Comparison of ENCODE assay signal across 7 cellular contexts in genomic region chr20:62808211-62808865, GRCh38. TPM values are rescaled to one million over a fixed set of nuclear protein-coding genes. Genes with fewer than 3 reads are reported as not detected.
A peak's percentile ranks its signal among the peaks of the same experiment; 100 is the strongest.
DNase-seq lines count a peak whose midpoint lies in the region; ATAC-seq, FAIRE-seq and TF ChIP-seq lines count a peak whose summit lies in the region.

No MANE protein-coding gene starts in this region.

- TF ChIP-seq CTCF in GM12874 (IDR thresholded peaks at IDR 0.05; ENCODE audit: insufficient read depth, low read depth, low read length) (peak; percentile 91), HepG2 (CRISPR knock-in tag; IDR thresholded peaks at IDR 0.05) (peak; percentile 95)

- no peaks in the 10 kb centered on the region for H3K9me3 Mint-ChIP-seq in central memory CD8-positive, alpha-beta T cell

- peaks cover 45 to 62% of the 10 kb centered on the region in 2 experiments for H3K36me3 ChIP-seq in HepG2 (replicated peaks in 1 of 2; ENCODE audit: control insufficient read depth in 1 of 2, insufficient read depth in 2 of 2, low read length in 2 of 2)

- peak; percentile 48 for FAIRE-seq in HepG2 (lab: Jason Lieb, UNC)

- 74% methylated on average over 16 of the region's 21 CpGs for WGBS in HepG2 (ENCODE audit: low lambda C conversion rate)

- in situ Hi-C loops in HepG2 (cut with HindIII; ENCODE audit: extremely low pct_ligation_motif_present, low pct_unique_long_range_greater_than_20kb), result no loop called here

- H3K27ac Mint-ChIP-seq in central memory CD8-positive, alpha-beta T cell (ENCODE audit: low read depth), result peak overlapping the region; percentile 44

- DNase-seq in NCI-H1694 treated with DMSO at 0.1 percent for 48 hours (lab: John Stamatoyannopoulos, UW), result peak; percentile 22
- peak; percentile 62 for DNase-seq in activated CD4-positive, alpha-beta T cell treated with anti-CD3 and anti-CD28 coated beads for 1 hour
- DNase-seq in central memory CD8-positive, alpha-beta T cell (ENCODE audit: low spot score in 2 of 2), result peak; percentile 69 to 74
- DNase-seq in HepG2 (ENCODE audit: low spot score), result peak; percentile 66
- DNase-seq in stimulated activated CD8-positive, alpha-beta memory T cell treated with anti-CD3 and anti-CD28 coated beads, Interleukin-15, amount 100 ng/mL, for 24 hours (ENCODE audit: low read depth), result peak; percentile 58
- no peak for DNase-seq in cortex of kidney (lab: John Stamatoyannopoulos, UW)

- H3K27me3 ChIP-seq in HepG2 (ENCODE audit: control insufficient read depth in 1 of 2, insufficient read depth in 2 of 2, low read length in 2 of 2), result no peaks in the 10 kb centered on the region

- H3K4me3 ChIP-seq in HepG2 (replicated peaks in 1 of 3; ENCODE audit: insufficient read depth in 1 of 3, low read depth in 2 of 3, low read length in 3 of 3), result no peak overlapping the region

- peaks cover 41% of the 10 kb centered on the region for H3K36me3 Mint-ChIP-seq in central memory CD8-positive, alpha-beta T cell (ENCODE audit: insufficient read depth)

- POLR2A ChIA-PET in HepG2 (lab: Yijun Ruan, JAX), result interaction anchor here (0.9 to 6.6 kb wide), 4 partner anchors 10 to 29 kb away, joined by 3 to 110 read pairs (median 10); partner anchors contain the start of gene MRGBP

- TF ChIP-seq EP300 in HepG2 (IDR thresholded peaks at IDR 0.05; ENCODE audit: low read depth in 2 of 2, low read length in 2 of 2), result no peak
- TF ChIP-seq EP300 in HepG2 (CRISPR knock-in tag; IDR thresholded peaks at IDR 0.05; ENCODE audit: borderline replicate concordance), result no peak

- TF ChIP-seq RAD21 in HepG2 (CRISPR knock-in tag; IDR thresholded peaks at IDR 0.05), result peak; percentile 91

- no peak overlapping the region for H3K27ac ChIP-seq in HepG2 (ENCODE audit: extremely low read length, insufficient read depth, low read length)

- peaks cover 24% of the 10 kb centered on the region for H3K79me2 ChIP-seq in HepG2 (ENCODE audit: insufficient read depth, low read length)

- H3K4me2 ChIP-seq in HepG2 (ENCODE audit: low read depth, low read length), result no peak overlapping the region

- H4K20me1 ChIP-seq in HepG2 (ENCODE audit: insufficient read depth, low read length), result peaks cover 15% of the 10 kb centered on the region; the same call in 1 of the 2 replicates

- intact Hi-C loops in HepG2 (cut with micrococcal nuclease; ENCODE audit: unreplicated experiment), result loop anchor here (5.0 kb wide), 1 partner anchor 186 kb away; no protein-coding TSS in a partner anchor

- BruUV-seq in HepG2 (replicated peaks; lab: Mats Ljungman, UMichigan), result no TSS peak

- no peak for ATAC-seq in central memory CD8-positive, alpha-beta T cell (replicated peaks; ENCODE audit: extremely low read depth, poor library complexity, severe bottlenecking)
- peak; percentile 18 for ATAC-seq in HepG2

- CTCF ChIA-PET in HepG2 (lab: Yijun Ruan, JAX; ENCODE audit: low intra/inter-chr PET ratio, low total read pairs), result interaction anchor here (0.7 to 2.1 kb wide), 7 partner anchors 8 to 184 kb away, joined by 3 to 25 read pairs (median 5); no protein-coding TSS in a partner anchor

- peaks cover 31% of the 10 kb centered on the region for H3K4me1 Mint-ChIP-seq in central memory CD8-positive, alpha-beta T cell

- H3K9me3 ChIP-seq in HepG2 (ENCODE audit: low read length), result no peaks in the 10 kb centered on the region

- TF ChIP-seq POLR2A in HepG2 (IDR thresholded peaks at IDR 0.05; ENCODE audit: insufficient read depth in 1 of 2, low read depth in 2 of 2, low read length in 2 of 2), result no peak; a peak in 3 of 4 replicates

- H3K27me3 Mint-ChIP-seq in central memory CD8-positive, alpha-beta T cell, result no peaks in the 10 kb centered on the region

- H3K4me3 Mint-ChIP-seq in central memory CD8-positive, alpha-beta T cell, result peak overlapping the region; percentile 48

- H2AFZ ChIP-seq in HepG2 (ENCODE audit: low read length), result no peak overlapping the region

- H3K9ac ChIP-seq in HepG2 (ENCODE audit: insufficient read depth, low read depth, low read length), result no peak overlapping the region

- peaks cover 38% of the 10 kb centered on the region for H3K4me1 ChIP-seq in HepG2 (ENCODE audit: insufficient read depth, low read length)

RNA-seq across cellular contexts. Expression of gene OGFR, which starts 3.7 kb away (rescaled TPM):
- 68.3 and 81.8 TPM in 2 replicates for total RNA-seq in HepG2 (2016; rRNA removed; fragmentation: Illumina TruSeq; extraction: Trizol)
- 6.3 and 8.7 TPM in 2 replicates for total RNA-seq in HepG2 (2016; cell fraction: cytosol; rRNA removed; fragmentation: Illumina TruSeq; extraction: Trizol; ENCODE audit: low read depth)
- total RNA-seq in HepG2 (2016; cell fraction: insoluble cytoplasmic fraction; rRNA removed; fragmentation: Illumina TruSeq; extraction: Trizol), result 58.8 and 84.2 TPM in 2 replicates
- total RNA-seq in HepG2 (2016; cell fraction: membrane; rRNA removed; fragmentation: Illumina TruSeq; extraction: Trizol), result 20.8 and 24.4 TPM in 2 replicates
- total RNA-seq in HepG2 (2016; cell fraction: nucleus; rRNA removed; fragmentation: Illumina TruSeq; extraction: Trizol), result 33.8 and 41.3 TPM in 2 replicates
- polyA plus RNA-seq in HepG2 (2011; rRNA removed), result 47.7 and 62.2 TPM in 2 replicates
- polyA plus RNA-seq in HepG2 (2011; cell fraction: cytosol; rRNA removed), result 58.6 and 82.5 TPM in 2 replicates
- 105 and 121 TPM in 2 replicates for polyA plus RNA-seq in HepG2 (2011; cell fraction: nucleus; rRNA removed)
- 34.0 and 38.1 TPM in 2 replicates for polyA plus RNA-seq in HepG2 (2012)
- 4.2 and 4.7 TPM in 2 replicates for polyA plus RNA-seq in HepG2 (2016; cell fraction: cytosol; fragmentation: Illumina TruSeq; extraction: Trizol; ENCODE audit: low read depth)
- polyA plus RNA-seq in HepG2 (2016; cell fraction: insoluble cytoplasmic fraction; fragmentation: Illumina TruSeq; extraction: Trizol; ENCODE audit: low read depth), result 68.1 and 77.5 TPM in 2 replicates
- 11.5 and 14.2 TPM in 2 replicates for polyA plus RNA-seq in HepG2 (2016; cell fraction: membrane; fragmentation: Illumina TruSeq; extraction: Trizol; ENCODE audit: low read depth)
- 103 and 104 TPM in 2 replicates for polyA plus RNA-seq in HepG2 (2016; cell fraction: nucleus; fragmentation: Illumina TruSeq; extraction: Trizol; ENCODE audit: insufficient read depth, low read depth)
- polyA minus RNA-seq in HepG2 (2011; rRNA and poly(A)+ RNA removed; ENCODE audit: low replicate concordance), result 38.5 and 45.1 TPM in 2 replicates
- 39.4 and 42.5 TPM in 2 replicates for polyA minus RNA-seq in HepG2 (2011; cell fraction: cytosol; rRNA and poly(A)+ RNA removed)
- polyA minus RNA-seq in HepG2 (2011; cell fraction: nucleus; rRNA and poly(A)+ RNA removed), result 15.1 and 20.0 TPM in 2 replicates

RNA-seq across cellular contexts. Expression of gene COL9A3, which starts 8.5 kb away (rescaled TPM):
- 53.3 and 204 TPM in 2 replicates for total RNA-seq in HepG2 (2016; rRNA removed; fragmentation: Illumina TruSeq; extraction: Trizol)
- total RNA-seq in HepG2 (2016; cell fraction: cytosol; rRNA removed; fragmentation: Illumina TruSeq; extraction: Trizol; ENCODE audit: low read depth), result 13.9 and 15.8 TPM in 2 replicates
- total RNA-seq in HepG2 (2016; cell fraction: insoluble cytoplasmic fraction; rRNA removed; fragmentation: Illumina TruSeq; extraction: Trizol), result 48.0 and 215 TPM in 2 replicates
- 19.3 and 20.8 TPM in 2 replicates for total RNA-seq in HepG2 (2016; cell fraction: membrane; rRNA removed; fragmentation: Illumina TruSeq; extraction: Trizol)
- 216 and 254 TPM in 2 replicates for total RNA-seq in HepG2 (2016; cell fraction: nucleus; rRNA removed; fragmentation: Illumina TruSeq; extraction: Trizol)
- polyA plus RNA-seq in HepG2 (2011; rRNA removed), result 155 and 175 TPM in 2 replicates
- 84.5 and 113 TPM in 2 replicates for polyA plus RNA-seq in HepG2 (2011; cell fraction: cytosol; rRNA removed)
- 1,291 and 1,782 TPM in 2 replicates for polyA plus RNA-seq in HepG2 (2011; cell fraction: nucleus; rRNA removed)
- polyA plus RNA-seq in HepG2 (2012), result 79.9 and 172 TPM in 2 replicates
- 9.2 and 9.5 TPM in 2 replicates for polyA plus RNA-seq in HepG2 (2016; cell fraction: cytosol; fragmentation: Illumina TruSeq; extraction: Trizol; ENCODE audit: low read depth)
- 55.1 and 66.2 TPM in 2 replicates for polyA plus RNA-seq in HepG2 (2016; cell fraction: insoluble cytoplasmic fraction; fragmentation: Illumina TruSeq; extraction: Trizol; ENCODE audit: low read depth)
- 17.0 and 20.1 TPM in 2 replicates for polyA plus RNA-seq in HepG2 (2016; cell fraction: membrane; fragmentation: Illumina TruSeq; extraction: Trizol; ENCODE audit: low read depth)
- 637 and 662 TPM in 2 replicates for polyA plus RNA-seq in HepG2 (2016; cell fraction: nucleus; fragmentation: Illumina TruSeq; extraction: Trizol; ENCODE audit: insufficient read depth, low read depth)
- polyA minus RNA-seq in HepG2 (2011; rRNA and poly(A)+ RNA removed; ENCODE audit: low replicate concordance), result 5.1 and 12.2 TPM in 2 replicates
- 23.0 and 25.3 TPM in 2 replicates for polyA minus RNA-seq in HepG2 (2011; cell fraction: cytosol; rRNA and poly(A)+ RNA removed)
- 56.8 and 67.0 TPM in 2 replicates for polyA minus RNA-seq in HepG2 (2011; cell fraction: nucleus; rRNA and poly(A)+ RNA removed)

RNA-seq across cellular contexts. Expression of gene MRGBP, which starts 12.1 kb away (rescaled TPM):
- 34.8 and 35.9 TPM in 2 replicates for total RNA-seq in HepG2 (2016; rRNA removed; fragmentation: Illumina TruSeq; extraction: Trizol)
- total RNA-seq in HepG2 (2016; cell fraction: cytosol; rRNA removed; fragmentation: Illumina TruSeq; extraction: Trizol; ENCODE audit: low read depth), result 79.0 and 80.7 TPM in 2 replicates
- 31.8 and 38.7 TPM in 2 replicates for total RNA-seq in HepG2 (2016; cell fraction: insoluble cytoplasmic fraction; rRNA removed; fragmentation: Illumina TruSeq; extraction: Trizol)
- total RNA-seq in HepG2 (2016; cell fraction: membrane; rRNA removed; fragmentation: Illumina TruSeq; extraction: Trizol), result 96.7 and 98.0 TPM in 2 replicates
- total RNA-seq in HepG2 (2016; cell fraction: nucleus; rRNA removed; fragmentation: Illumina TruSeq; extraction: Trizol), result 17.0 and 18.5 TPM in 2 replicates
- 31.6 and 34.2 TPM in 2 replicates for polyA plus RNA-seq in HepG2 (2011; rRNA removed)
- 30.7 and 37.2 TPM in 2 replicates for polyA plus RNA-seq in HepG2 (2011; cell fraction: cytosol; rRNA removed)
- 29.7 and 36.4 TPM in 2 replicates for polyA plus RNA-seq in HepG2 (2011; cell fraction: nucleus; rRNA removed)
- polyA plus RNA-seq in HepG2 (2012), result 21.6 and 23.1 TPM in 2 replicates
- 88.5 and 96.5 TPM in 2 replicates for polyA plus RNA-seq in HepG2 (2016; cell fraction: cytosol; fragmentation: Illumina TruSeq; extraction: Trizol; ENCODE audit: low read depth)
- 34.9 and 39.2 TPM in 2 replicates for polyA plus RNA-seq in HepG2 (2016; cell fraction: insoluble cytoplasmic fraction; fragmentation: Illumina TruSeq; extraction: Trizol; ENCODE audit: low read depth)
- polyA plus RNA-seq in HepG2 (2016; cell fraction: membrane; fragmentation: Illumina TruSeq; extraction: Trizol; ENCODE audit: low read depth), result 88.7 and 90.6 TPM in 2 replicates
- polyA plus RNA-seq in HepG2 (2016; cell fraction: nucleus; fragmentation: Illumina TruSeq; extraction: Trizol; ENCODE audit: insufficient read depth, low read depth), result 40.3 and 42.7 TPM in 2 replicates
- 21.2 and 36.8 TPM in 2 replicates for polyA minus RNA-seq in HepG2 (2011; rRNA and poly(A)+ RNA removed; ENCODE audit: low replicate concordance)
- 12.7 and 13.0 TPM in 2 replicates for polyA minus RNA-seq in HepG2 (2011; cell fraction: cytosol; rRNA and poly(A)+ RNA removed)
- 10.2 and 10.9 TPM in 2 replicates for polyA minus RNA-seq in HepG2 (2011; cell fraction: nucleus; rRNA and poly(A)+ RNA removed)

RNA-seq across cellular contexts. Expression of gene TCFL5, which starts 53.3 kb away (rescaled TPM):
- 20.0 and 21.1 TPM in 2 replicates for total RNA-seq in HepG2 (2016; rRNA removed; fragmentation: Illumina TruSeq; extraction: Trizol)
- total RNA-seq in HepG2 (2016; cell fraction: cytosol; rRNA removed; fragmentation: Illumina TruSeq; extraction: Trizol; ENCODE audit: low read depth), result 13.3 and 17.7 TPM in 2 replicates
- total RNA-seq in HepG2 (2016; cell fraction: insoluble cytoplasmic fraction; rRNA removed; fragmentation: Illumina TruSeq; extraction: Trizol), result 20.4 and 21.0 TPM in 2 replicates
- 28.7 and 36.7 TPM in 2 replicates for total RNA-seq in HepG2 (2016; cell fraction: membrane; rRNA removed; fragmentation: Illumina TruSeq; extraction: Trizol)
- total RNA-seq in HepG2 (2016; cell fraction: nucleus; rRNA removed; fragmentation: Illumina TruSeq; extraction: Trizol), result 11.4 and 12.6 TPM in 2 replicates
- polyA plus RNA-seq in HepG2 (2011; rRNA removed), result 14.2 and 14.8 TPM in 2 replicates
- polyA plus RNA-seq in HepG2 (2011; cell fraction: cytosol; rRNA removed), result 9.0 and 11.8 TPM in 2 replicates
- 6.4 and 8.0 TPM in 2 replicates for polyA plus RNA-seq in HepG2 (2011; cell fraction: nucleus; rRNA removed)
- 12.4 and 13.3 TPM in 2 replicates for polyA plus RNA-seq in HepG2 (2012)
- polyA plus RNA-seq in HepG2 (2016; cell fraction: cytosol; fragmentation: Illumina TruSeq; extraction: Trizol; ENCODE audit: low read depth), result 13.1 and 14.7 TPM in 2 replicates
- 19.5 and 20.9 TPM in 2 replicates for polyA plus RNA-seq in HepG2 (2016; cell fraction: insoluble cytoplasmic fraction; fragmentation: Illumina TruSeq; extraction: Trizol; ENCODE audit: low read depth)
- 25.6 and 29.7 TPM in 2 replicates for polyA plus RNA-seq in HepG2 (2016; cell fraction: membrane; fragmentation: Illumina TruSeq; extraction: Trizol; ENCODE audit: low read depth)
- 21.4 and 23.1 TPM in 2 replicates for polyA plus RNA-seq in HepG2 (2016; cell fraction: nucleus; fragmentation: Illumina TruSeq; extraction: Trizol; ENCODE audit: insufficient read depth, low read depth)
- 4.7 and 6.4 TPM in 2 replicates for polyA minus RNA-seq in HepG2 (2011; rRNA and poly(A)+ RNA removed; ENCODE audit: low replicate concordance)
- 9.9 and 10.2 TPM in 2 replicates for polyA minus RNA-seq in HepG2 (2011; cell fraction: cytosol; rRNA and poly(A)+ RNA removed)
- polyA minus RNA-seq in HepG2 (2011; cell fraction: nucleus; rRNA and poly(A)+ RNA removed), result 5.2 and 6.1 TPM in 2 replicates
